In genomic region chr10:14407567-14407966, GRCh38 we compare ENCODE assay signal across 22 cellular contexts.
A peak's percentile ranks its signal among the peaks of the same experiment; 100 is the strongest.
DNase-seq lines count a peak whose midpoint lies in the region; ATAC-seq, FAIRE-seq and TF ChIP-seq lines count a peak whose summit lies in the region.
"Had no signal": no experiment of that assay in that cellular context is flagged by ENCODE, and none has a peak within 500 bp of the region (broad histone marks: within the 10 kb centered on the region; RNA-seq: fewer than 3 reads in every experiment).

No MANE protein-coding gene starts in this region.

- H3K56ac ChIP-seq in H1 (replicated peaks; ENCODE audit: insufficient read length, low read depth, low read length) = no peak overlapping the region

- no peak for TF ChIP-seq POLR2A in H1 (IDR thresholded peaks at IDR 0.05; ENCODE audit: control extremely low read depth in 1 of 2, low read depth in 2 of 2, low read length in 2 of 2)

- no peak for TF ChIP-seq EP300 in H1 (IDR thresholded peaks at IDR 0.05; ENCODE audit: borderline replicate concordance in 1 of 2, low read depth in 2 of 2, low read length in 2 of 2)

- H3K36me3 ChIP-seq in BLaER1 treated with 17β-estradiol and CSF1 and Interleukin-3, amounts not matched to agents 10 nM and 100 nM = no peaks in the 10 kb centered on the region
- no peaks in the 10 kb centered on the region for H3K36me3 ChIP-seq in H1 (ENCODE audit: control insufficient read depth in 2 of 4, insufficient read depth in 4 of 4, low read length in 3 of 4)
- H3K36me3 ChIP-seq: HAP-1 had no signal

- FAIRE-seq in H1 (lab: Jason Lieb, UNC) = no peak
- FAIRE-seq: GM19239 had no signal

- no peak overlapping the region for H3K18ac ChIP-seq in H1 (ENCODE audit: extremely low read depth, low read length)

- H4K20me1 ChIP-seq in BLaER1 treated with 17β-estradiol and CSF1 and Interleukin-3, amounts not matched to agents 10 nM and 100 nM = no peaks in the 10 kb centered on the region; a peak in 1 of 22 replicates
- no peaks in the 10 kb centered on the region for H4K20me1 ChIP-seq in H1 (replicated peaks in 1 of 2; ENCODE audit: control insufficient read depth in 1 of 2, insufficient read depth in 2 of 2, low read length in 2 of 2)

- POLR2A ChIA-PET in H1 (lab: Charles Lee; ENCODE audit: partially characterized antibody) = no interaction called here
- POLR2A ChIA-PET in activated CD8-positive, alpha-beta T cell treated with anti-CD3 and anti-CD28 coated beads for 36 hours (lab: Charles Lee) = no interaction called here

- H3K4ac ChIP-seq in H1 (replicated peaks; ENCODE audit: insufficient read length, low read depth, low read length) = no peak overlapping the region

- no peak overlapping the region for H2AK5ac ChIP-seq in H1 (ENCODE audit: low read depth, low read length)

- H4K5ac ChIP-seq in H1 (ENCODE audit: insufficient read length, low read depth, low read length) = no peak overlapping the region

- peak; percentile 75 for DNase-seq in LNCaP clone FGC (ENCODE audit: low read depth)
- no peak for DNase-seq in H1 (ENCODE audit: low read depth in 1 of 2, low spot score in 2 of 2)
- no peak for DNase-seq in osteocyte (ENCODE audit: extremely low spot score, unreplicated experiment)
- no peak for DNase-seq in activated CD8-positive, alpha-beta T cell treated with anti-CD3 and anti-CD28 coated beads for 36 hours
- DNase-seq in NCI-H226 = no peak
- no peak for DNase-seq in Right ventricle myocardium superior
- DNase-seq: 8988T, EL, GF-D8, KG1, NCI-H1092 treated with DMSO at 0.1 percent for 48 hours, NCI-H1436 treated with DMSO at 0.1 percent for 48 hours, NCI-H1930, NCI-H2227 treated with DMSO at 0.1 percent for 48 hours, NCI-H510A treated with DMSO at 0.1 percent for 48 hours, NCI-H748 treated with DMSO at 0.1 percent for 48 hours had no signal

- peaks cover 6% of the 10 kb centered on the region for H3K36me3 Mint-ChIP-seq in osteocyte (ENCODE audit: unreplicated experiment)
- H3K36me3 Mint-ChIP-seq in activated CD8-positive, alpha-beta T cell treated with anti-CD3 and anti-CD28 coated beads for 36 hours (ENCODE audit: low read depth) = peaks cover 3% of the 10 kb centered on the region

- no peak overlapping the region for H3K9ac ChIP-seq in BLaER1 treated with 17β-estradiol and CSF1 and Interleukin-3, amounts not matched to agents 10 nM and 100 nM
- no peak overlapping the region for H3K9ac ChIP-seq in H1 (replicated peaks in 1 of 4; ENCODE audit: extremely low read depth in 1 of 4, low read depth in 3 of 4, low read length in 3 of 4)

- H2BK5ac ChIP-seq in H1 (ENCODE audit: low read depth, low read length) = no peak overlapping the region

- no peak overlapping the region for H4K91ac ChIP-seq in H1 (replicated peaks; ENCODE audit: insufficient read length, low read length)

- H2BK20ac ChIP-seq in H1 (ENCODE audit: low read length) = no peak overlapping the region

- H3K79me1 ChIP-seq in H1 (ENCODE audit: low read depth, low read length) = no peaks in the 10 kb centered on the region

- no peaks in the 10 kb centered on the region for H3K27me3 ChIP-seq in BLaER1 treated with 17β-estradiol and CSF1 and Interleukin-3, amounts not matched to agents 10 nM and 100 nM
- no peaks in the 10 kb centered on the region for H3K27me3 ChIP-seq in H1 (replicated peaks in 1 of 4; ENCODE audit: control insufficient read depth in 3 of 4, extremely low read depth in 1 of 4, insufficient read depth in 3 of 4, low read length in 3 of 4)

- H3K4me1 Mint-ChIP-seq in osteocyte (ENCODE audit: unreplicated experiment) = peaks cover 68% of the 10 kb centered on the region
- peaks cover 24% of the 10 kb centered on the region for H3K4me1 Mint-ChIP-seq in activated CD8-positive, alpha-beta T cell treated with anti-CD3 and anti-CD28 coated beads for 36 hours (ENCODE audit: low read depth)

- no peak for ATAC-seq in activated CD8-positive, alpha-beta T cell treated with anti-CD3 and anti-CD28 coated beads for 36 hours
- no peak for ATAC-seq in Right ventricle myocardium superior (ENCODE audit: poor library complexity)
- ATAC-seq: SK-N-SH treated with all-trans-retinoic acid at 6 μM for 48 hours had no signal

- TF ChIP-seq CTCF in LNCaP clone FGC (IDR thresholded peaks at IDR 0.05; ENCODE audit: control insufficient read depth, extremely low read depth, insufficient read depth) = no peak
- no peak for TF ChIP-seq CTCF in H1 (IDR thresholded peaks at IDR 0.05; ENCODE audit: control extremely low read depth in 1 of 3, insufficient read depth in 1 of 3, low read depth in 1 of 3, low read length in 3 of 3)
- no peak for TF ChIP-seq CTCF in osteocyte (IDR thresholded peaks at IDR 0.05)
- TF ChIP-seq CTCF in activated CD8-positive, alpha-beta T cell treated with anti-CD3 and anti-CD28 coated beads for 36 hours (IDR thresholded peaks at IDR 0.05) = no peak

- CTCF ChIA-PET in H1 (lab: Charles Lee; ENCODE audit: partially characterized antibody) = interaction anchor here (0.9 kb wide), 1 partner anchor 17 kb away, joined by 3 read pairs; no protein-coding TSS in a partner anchor
- CTCF ChIA-PET in activated CD8-positive, alpha-beta T cell treated with anti-CD3 and anti-CD28 coated beads for 36 hours (lab: Charles Lee) = interaction anchor here (0.7 kb wide), 1 partner anchor 10 kb away, joined by 3 read pairs; no protein-coding TSS in a partner anchor

- no peak overlapping the region for H3K23ac ChIP-seq in H1 (ENCODE audit: insufficient read length)

- no peak overlapping the region for H4K8ac ChIP-seq in H1 (ENCODE audit: extremely low read depth, insufficient read depth, low read length)

- H3K4me3 Mint-ChIP-seq in osteocyte (ENCODE audit: unreplicated experiment) = no peak overlapping the region
- no peak overlapping the region for H3K4me3 Mint-ChIP-seq in activated CD8-positive, alpha-beta T cell treated with anti-CD3 and anti-CD28 coated beads for 36 hours

- 91% methylated on average over 7 of the region's 7 CpGs; no CpG with 5 or more reads in 1 of the 2 experiments for WGBS in H1 (ENCODE audit: extremely low coverage in 1 of 2, insufficient coverage in 1 of 2, insufficient read length in 1 of 2, insufficient replicate concordance in 2 of 2, low coverage in 1 of 2, low lambda C conversion rate in 2 of 2, missing lambda C conversion rate in 1 of 2), 2 experiments

- H3K9me3 Mint-ChIP-seq in osteocyte (ENCODE audit: unreplicated experiment) = no peaks in the 10 kb centered on the region
- H3K9me3 Mint-ChIP-seq in activated CD8-positive, alpha-beta T cell treated with anti-CD3 and anti-CD28 coated beads for 36 hours = peaks cover 16% of the 10 kb centered on the region

- no peak overlapping the region for H3K14ac ChIP-seq in H1 (ENCODE audit: insufficient read length)

- H3K9me3 ChIP-seq in BLaER1 treated with 17β-estradiol and CSF1 and Interleukin-3, amounts not matched to agents 10 nM and 100 nM (replicated peaks in 1 of 11) = 0 out of 22 replicates have a peak, but pooled peaks cover 0 to 5% (median 0%) of the 10 kb centered on the region in 11 experiments
- H3K9me3 ChIP-seq in H1 (ENCODE audit: insufficient read depth in 2 of 2, low read depth in 1 of 2, low read length in 1 of 2) = no peaks in the 10 kb centered on the region
- H3K9me3 ChIP-seq: HAP-1 had no signal

- TF ChIP-seq RAD21 in H1 (IDR thresholded peaks at IDR 0.05 in 1 of 2, conservative IDR thresholded peaks at IDR 0.05 in 1 of 2; ENCODE audit: low read depth in 2 of 2, low read length in 2 of 2) = no peak

- peak overlapping the region in 9 of 11 experiments; percentile 25 to 58 (median 36); a peak in 15 of 22 replicates for H3K4me2 ChIP-seq in BLaER1 treated with 17β-estradiol and CSF1 and Interleukin-3, amounts not matched to agents 10 nM and 100 nM
- no peak overlapping the region for H3K4me2 ChIP-seq in H1 (ENCODE audit: insufficient read depth in 1 of 2, low read depth in 2 of 2, low read length in 2 of 2)

- no peak overlapping the region for H3K27ac ChIP-seq in BLaER1 treated with 17β-estradiol and CSF1 and Interleukin-3, amounts not matched to agents 10 nM and 100 nM
- H3K27ac ChIP-seq in H1 (ENCODE audit: low read depth, low read length) = no peak overlapping the region
- H3K27ac ChIP-seq: HL-60, RWPE1 had no signal

- no peak overlapping the region for H3K4me3 ChIP-seq in BLaER1 treated with 17β-estradiol and CSF1 and Interleukin-3, amounts not matched to agents 10 nM and 100 nM
- no peak overlapping the region for H3K4me3 ChIP-seq in LNCaP clone FGC (ENCODE audit: low read depth, low read length)
- no peak overlapping the region for H3K4me3 ChIP-seq in H1 (ENCODE audit: extremely low read depth in 1 of 4, insufficient read depth in 2 of 4, low read depth in 3 of 4, low read length in 4 of 4)
- H3K4me3 ChIP-seq: HAP-1 had no signal

- H3K79me2 ChIP-seq in H1 (ENCODE audit: control insufficient read depth in 1 of 2, insufficient read depth in 2 of 2, low read length in 2 of 2) = no peaks in the 10 kb centered on the region

- H2BK120ac ChIP-seq in H1 (replicated peaks; ENCODE audit: low read depth, low read length) = no peak overlapping the region

- H2BK15ac ChIP-seq in H1 (ENCODE audit: low read length) = no peak overlapping the region

- no peaks in the 10 kb centered on the region for H3K27me3 Mint-ChIP-seq in osteocyte (ENCODE audit: unreplicated experiment)
- H3K27me3 Mint-ChIP-seq in activated CD8-positive, alpha-beta T cell treated with anti-CD3 and anti-CD28 coated beads for 36 hours = peaks cover 44% of the 10 kb centered on the region

- intact Hi-C loops in activated CD8-positive, alpha-beta T cell treated with anti-CD3 and anti-CD28 coated beads for 36 hours (cut with micrococcal nuclease) = no loop called here
- intact Hi-C loops in Right ventricle myocardium superior (cut with DNase I) = no loop called here

- H2BK12ac ChIP-seq in H1 (ENCODE audit: low read depth, low read length) = no peak overlapping the region

- no peaks in the 10 kb centered on the region for H3K23me2 ChIP-seq in H1 (ENCODE audit: low read depth, low read length)

- H2AFZ ChIP-seq in H1 (ENCODE audit: low read length) = peak overlapping the region; percentile 41; the same call in 1 of the 2 replicates

- H3K27ac Mint-ChIP-seq in osteocyte (ENCODE audit: unreplicated experiment) = peak overlapping the region; percentile 96
- H3K27ac Mint-ChIP-seq in activated CD8-positive, alpha-beta T cell treated with anti-CD3 and anti-CD28 coated beads for 36 hours = no peak overlapping the region

- peaks cover 18 to 32% (median 28%) of the 10 kb centered on the region in 10 experiments for H3K4me1 ChIP-seq in BLaER1 treated with 17β-estradiol and CSF1 and Interleukin-3, amounts not matched to agents 10 nM and 100 nM
- no peaks in the 10 kb centered on the region for H3K4me1 ChIP-seq in H1 (replicated peaks in 1 of 4; ENCODE audit: control insufficient read depth in 3 of 4, insufficient read depth in 4 of 4, low read length in 3 of 4)
- H3K4me1 ChIP-seq: HAP-1 had no signal

TF ChIP-seq in H1, 55 proteins besides CTCF, POLR2A, EP300 and RAD21 (continues in another document):
- TF ChIP-seq POLR2AphosphoS5 (IDR thresholded peaks at IDR 0.05; ENCODE audit: low read depth, low read length) = no peak
- TF ChIP-seq CHD2 (IDR thresholded peaks at IDR 0.05; ENCODE audit: low read length) = no peak
- no peak for TF ChIP-seq POU5F1 (IDR thresholded peaks at IDR 0.05; ENCODE audit: low read depth, low read length)
- TF ChIP-seq RNF2 (IDR thresholded peaks at IDR 0.05; ENCODE audit: borderline replicate concordance, low read depth, low read length, missing control alignments, poor library complexity, severe bottlenecking) = no peak
- TF ChIP-seq CREB1 (IDR thresholded peaks at IDR 0.05) = no peak
- TF ChIP-seq KDM1A (IDR thresholded peaks at IDR 0.05; ENCODE audit: borderline replicate concordance, low read length) = no peak

Comparison
In these comparisons a context has a peak if more than half of its experiments do, and no peak if none do; other contexts are left out.
1. H3K4me2 ChIP-seq: peak in BLaER1 treated with 17β-estradiol and CSF1 and Interleukin-3, amounts not matched to agents 10 nM and 100 nM (9 of 11); none in H1 (0 of 2).